In the genomic region with DNA sequence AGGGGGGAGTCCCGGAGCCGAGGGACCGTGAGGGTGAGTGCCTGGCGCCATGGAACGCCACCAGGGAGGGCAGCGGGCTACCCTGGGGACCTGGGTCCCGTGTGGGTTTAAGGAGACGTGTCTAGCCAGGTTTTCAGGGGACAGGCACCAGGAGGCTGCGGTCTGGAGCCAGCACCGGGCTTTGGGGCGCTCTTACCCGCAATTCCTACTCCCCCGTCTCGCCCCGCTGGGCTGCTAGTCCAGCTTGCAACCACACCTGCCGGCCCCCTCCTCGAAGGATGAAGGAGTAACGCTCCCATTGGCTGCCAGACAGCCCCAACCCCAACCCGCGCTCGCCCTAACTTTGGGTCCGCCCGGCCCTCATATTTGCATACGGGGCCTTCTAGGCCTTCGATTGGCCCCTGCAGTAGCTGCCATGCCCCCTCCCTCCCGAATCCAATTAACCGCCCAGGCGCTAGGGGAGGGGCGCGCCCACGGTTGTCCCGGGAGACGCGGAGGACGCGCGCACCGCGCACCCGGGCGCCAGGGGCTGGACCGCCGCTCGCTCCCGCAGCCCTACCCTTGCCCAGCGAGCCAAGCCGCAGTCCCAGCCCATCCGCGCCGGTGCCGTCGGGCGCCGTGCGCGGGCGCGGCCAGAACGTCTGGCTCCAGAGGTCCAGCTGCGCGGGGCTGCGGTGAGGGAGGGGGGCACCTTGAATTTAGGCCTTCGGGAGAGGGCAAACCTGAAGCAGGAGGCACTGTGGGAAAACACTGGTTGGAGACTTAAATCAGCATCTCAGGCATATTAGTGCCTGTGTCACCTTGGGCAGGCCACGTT, we compare ENCODE assay signal across 8 cellular contexts. TPM values are rescaled to one million over a fixed set of nuclear protein-coding genes. Genes with fewer than 3 reads are reported as not detected.
A peak's percentile ranks its signal among the peaks of the same experiment; 100 is the strongest.
DNase-seq lines count a peak whose midpoint lies in the region; ATAC-seq and TF ChIP-seq lines count a peak whose summit lies in the region.

Gene TTLL6 (minus strand): TSS at position 456 of the 817 bp plus-strand sequence. CDS start 157 bp downstream, at position 299.

- peak; percentile 97 for DNase-seq in A673 (ENCODE audit: low spot score)
- peak; percentile 56 for DNase-seq in IMR-90
- peak; percentile 98 for DNase-seq in PC-3
- peak; percentile 77 to 83 for DNase-seq in activated T-cell treated with anti-CD3 and anti-CD28 coated beads, Interleukin-2, amount 50 U/mL, for 72 hours
- peak; percentile 66 to 81 for DNase-seq in fibroblast of lung (ENCODE audit: low read depth in 2 of 2)
- DNase-seq in naive thymus-derived CD4-positive, alpha-beta T cell, result peak; percentile 54 to 90 (median 80)
- peak; percentile 34 to 72 for DNase-seq in stimulated activated effector memory CD8-positive, alpha-beta T cell treated with anti-CD3 and anti-CD28 coated beads, Interleukin-12 subunit alpha, Interleukin-12 subunit beta, amount 100 ng/mL, for 72 hours (ENCODE audit: low spot score in 2 of 2)

- no peak for TF ChIP-seq POLR2A in IMR-90 (IDR thresholded peaks at IDR 0.05; ENCODE audit: low read depth, low read length)

- H3K27me3 Mint-ChIP-seq in activated T-cell treated with anti-CD3 and anti-CD28 coated beads, Interleukin-2, amount 50 U/mL, for 72 hours (ENCODE audit: low read depth), result peaks cover 55% of the 10 kb centered on the region
- peaks cover 0 to 79% (median 17%) of the 10 kb centered on the region in 5 donors for H3K27me3 Mint-ChIP-seq in naive thymus-derived CD4-positive, alpha-beta T cell

- 5% methylated on average over 23 of the region's 64 CpGs; no CpG with 5 or more reads in 1 of the 2 experiments for WGBS in IMR-90 (ENCODE audit: extremely low coverage in 2 of 2, insufficient read length in 1 of 2), 2 experiments

- H2BK15ac ChIP-seq in IMR-90 (ENCODE audit: low read depth, low read length), result no peak within 1 kb of the TSS

- no peaks in the 10 kb centered on the region for H3F3A ChIP-seq in PC-3 (ENCODE audit: low read length, unreplicated experiment)

- no peak within 1 kb of the TSS for H2BK120ac ChIP-seq in IMR-90 (ENCODE audit: low read depth, low read length)

- peak within 1 kb of the TSS; percentile 12 for H3K27ac Mint-ChIP-seq in activated T-cell treated with anti-CD3 and anti-CD28 coated beads, Interleukin-2, amount 50 U/mL, for 72 hours
- peak within 1 kb of the TSS in 3 of 9 donors; percentile 3 to 74 (median 14) for H3K27ac Mint-ChIP-seq in naive thymus-derived CD4-positive, alpha-beta T cell
- H3K27ac Mint-ChIP-seq in stimulated activated effector memory CD8-positive, alpha-beta T cell treated with anti-CD3 and anti-CD28 coated beads, Interleukin-12 subunit alpha, Interleukin-12 subunit beta, amount 100 ng/mL, for 72 hours, result no peak within 1 kb of the TSS

- peak within 1 kb of the TSS; percentile 42 for H2AK9ac ChIP-seq in IMR-90 (replicated peaks; ENCODE audit: low read depth, low read length, poor library complexity)

- peak within 1 kb of the TSS; percentile 88; the same call in 1 of the 2 replicates for H3K23ac ChIP-seq in IMR-90 (ENCODE audit: low read depth, low read length)

- TF ChIP-seq RAD21 in IMR-90 (IDR thresholded peaks at IDR 0.05; ENCODE audit: low read length), result no peak

- H3K36me3 Mint-ChIP-seq in activated T-cell treated with anti-CD3 and anti-CD28 coated beads, Interleukin-2, amount 50 U/mL, for 72 hours (ENCODE audit: insufficient read depth in 2 of 2), result no peaks in the 10 kb centered on the region
- no peaks in the 10 kb centered on the region for H3K36me3 Mint-ChIP-seq in naive thymus-derived CD4-positive, alpha-beta T cell
- H3K36me3 Mint-ChIP-seq in stimulated activated effector memory CD8-positive, alpha-beta T cell treated with anti-CD3 and anti-CD28 coated beads, Interleukin-12 subunit alpha, Interleukin-12 subunit beta, amount 100 ng/mL, for 72 hours, result peaks cover 7% of the 10 kb centered on the region

- no peaks in the 10 kb centered on the region for H3K9me2 ChIP-seq in PC-3 (replicated peaks; ENCODE audit: low read length)

- peak within 1 kb of the TSS; percentile 64; the same call in 1 of the 2 replicates for H2AK5ac ChIP-seq in IMR-90 (ENCODE audit: low read depth, low read length)

- H4K20me1 ChIP-seq in IMR-90 (ENCODE audit: insufficient read depth, low read length), result no peaks in the 10 kb centered on the region
- no peaks in the 10 kb centered on the region for H4K20me1 ChIP-seq in PC-3 (ENCODE audit: low read length)
- no peaks in the 10 kb centered on the region for H4K20me1 ChIP-seq in fibroblast of lung (ENCODE audit: control insufficient read depth, extremely low read depth, insufficient read depth, low read length)

- H3K4me1 ChIP-seq in A673 (ENCODE audit: insufficient read depth, low read length, poor library complexity, severe bottlenecking) (peaks cover 13% of the 10 kb centered on the region), IMR-90 (ENCODE audit: control insufficient read depth, insufficient read depth, low read length) (0 out of 2 replicates have a peak, but pooled peaks cover 2% of the 10 kb centered on the region), PC-3 (ENCODE audit: insufficient read depth, low read length) (peaks cover 12% of the 10 kb centered on the region), fibroblast of lung (ENCODE audit: control insufficient read depth, extremely low read depth, insufficient read depth, low read length) (no peaks in the 10 kb centered on the region)
- H3K4me1 ChIP-seq in naive thymus-derived CD4-positive, alpha-beta T cell (ENCODE audit: control insufficient read depth in 2 of 2, insufficient read depth in 2 of 2, low read length in 2 of 2), result peaks cover 0 to 13% of the 10 kb centered on the region in 2 donors

- no peaks in the 10 kb centered on the region for H3K9me3 ChIP-seq in A673 (ENCODE audit: low read depth, low read length, poor library complexity, severe bottlenecking)
- no peaks in the 10 kb centered on the region for H3K9me3 ChIP-seq in IMR-90 (ENCODE audit: control insufficient read depth, insufficient read depth, low read length)
- H3K9me3 ChIP-seq in PC-3 (ENCODE audit: low read length), result no peaks in the 10 kb centered on the region
- H3K9me3 ChIP-seq in fibroblast of lung (ENCODE audit: control insufficient read depth, insufficient read depth, low read depth, low read length), result no peaks in the 10 kb centered on the region
- H3K9me3 ChIP-seq in naive thymus-derived CD4-positive, alpha-beta T cell (ENCODE audit: control insufficient read depth in 2 of 3, low read length in 3 of 3), result no peaks in the 10 kb centered on the region

- no peak within 1 kb of the TSS for H3K18ac ChIP-seq in IMR-90 (ENCODE audit: low read depth, low read length)

- H4K5ac ChIP-seq in IMR-90 (ENCODE audit: low read depth, low read length), result no peak within 1 kb of the TSS

- H3K27ac ChIP-seq in A673 (ENCODE audit: low read depth, low read length, poor library complexity, severe bottlenecking) (no peak within 1 kb of the TSS), IMR-90 (ENCODE audit: insufficient read depth, low read length) (no peak within 1 kb of the TSS), PC-3 (ENCODE audit: low read length) (no peak within 1 kb of the TSS), fibroblast of lung (ENCODE audit: insufficient read depth, low read length) (no peak within 1 kb of the TSS)
- H3K27ac ChIP-seq in naive thymus-derived CD4-positive, alpha-beta T cell (ENCODE audit: low read depth, low read length), result no peak within 1 kb of the TSS

- POLR2A ChIA-PET in A673 (lab: Charles Lee; ENCODE audit: low non-redundant PET), result interaction anchor here (0.6 kb wide), 2 partner anchors 8 to 21 kb away, joined by 4 to 9 read pairs; no protein-coding TSS in a partner anchor
- POLR2A ChIA-PET in IMR-90 (lab: Charles Lee; ENCODE audit: unreplicated experiment), result no interaction called here
- POLR2A ChIA-PET in PC-3 (lab: Charles Lee; ENCODE audit: unreplicated experiment), result interaction anchor here (0.6 kb wide), 3 partner anchors 43 to 89 kb away, joined by 5 to 17 read pairs (median 5); partner anchors contain the start of genes ATP5MC1 and HOXB13
- POLR2A ChIA-PET in naive thymus-derived CD4-positive, alpha-beta T cell (lab: Charles Lee), result interaction anchor here (1.0 to 1.6 kb wide), 3 partner anchors 24 to 33 kb away, joined by 3 read pairs; no protein-coding TSS in a partner anchor

- H4K8ac ChIP-seq in IMR-90 (ENCODE audit: low read depth in 2 of 2, low read length in 2 of 2), result no peak within 1 kb of the TSS

- H2BK5ac ChIP-seq in IMR-90 (ENCODE audit: low read depth, low read length, poor library complexity, severe bottlenecking), result no peak within 1 kb of the TSS

- H3K56ac ChIP-seq in IMR-90 (ENCODE audit: extremely low read depth, insufficient read depth, low read length), result no peak within 1 kb of the TSS

- peaks cover 17% of the 10 kb centered on the region for H3K4me1 Mint-ChIP-seq in activated T-cell treated with anti-CD3 and anti-CD28 coated beads, Interleukin-2, amount 50 U/mL, for 72 hours (ENCODE audit: low read depth)
- H3K4me1 Mint-ChIP-seq in naive thymus-derived CD4-positive, alpha-beta T cell, result peaks cover 9 to 24% (median 15%) of the 10 kb centered on the region in 7 donors
- peaks cover 10% of the 10 kb centered on the region for H3K4me1 Mint-ChIP-seq in stimulated activated effector memory CD8-positive, alpha-beta T cell treated with anti-CD3 and anti-CD28 coated beads, Interleukin-12 subunit alpha, Interleukin-12 subunit beta, amount 100 ng/mL, for 72 hours

- no peaks in the 10 kb centered on the region for H3K79me1 ChIP-seq in IMR-90 (ENCODE audit: low read depth in 1 of 2, low read length in 2 of 2)

- no TSS peak for BruUV-seq in A673 (replicated peaks; lab: Mats Ljungman, UMichigan)
- BruUV-seq in IMR-90 (replicated peaks; lab: Mats Ljungman, UMichigan), result no TSS peak
- BruUV-seq in PC-3 (replicated peaks; lab: Mats Ljungman, UMichigan), result no TSS peak

- H3K4me2 ChIP-seq in IMR-90 (ENCODE audit: low read depth, low read length) (peak within 1 kb of the TSS; percentile 75), PC-3 (ENCODE audit: low read length) (peak within 1 kb of the TSS; percentile 87), fibroblast of lung (ENCODE audit: extremely low read depth, insufficient read depth, low read length) (peak within 1 kb of the TSS; percentile 62)

- H3K36me3 ChIP-seq in A673 (ENCODE audit: insufficient read depth, low read length, poor library complexity, severe bottlenecking) (no peaks in the 10 kb centered on the region), IMR-90 (ENCODE audit: control insufficient read depth, insufficient read depth, low read length) (no peaks in the 10 kb centered on the region), PC-3 (ENCODE audit: low read depth, low read length) (no peaks in the 10 kb centered on the region), fibroblast of lung (ENCODE audit: control insufficient read depth, insufficient read depth, low read length) (no peaks in the 10 kb centered on the region)
- H3K36me3 ChIP-seq in naive thymus-derived CD4-positive, alpha-beta T cell (ENCODE audit: control insufficient read depth in 2 of 3, insufficient read depth in 3 of 3, low read length in 3 of 3), result no peaks in the 10 kb centered on the region

- H3K4ac ChIP-seq in IMR-90 (ENCODE audit: low read depth, low read length), result no peak within 1 kb of the TSS

- no peak within 1 kb of the TSS for H3K14ac ChIP-seq in IMR-90 (replicated peaks; ENCODE audit: low read depth, low read length)

- intact Hi-C loops in A673 (cut with micrococcal nuclease; ENCODE audit: unreplicated experiment), result loop anchor here (10.0 kb wide), 1 partner anchor 218 kb away; no protein-coding TSS in a partner anchor
- intact Hi-C loops in IMR-90 (cut with micrococcal nuclease), result no loop called here
- intact Hi-C loops in PC-3 (cut with micrococcal nuclease), result no loop called here
- intact Hi-C loops in naive thymus-derived CD4-positive, alpha-beta T cell (cut with micrococcal nuclease), result loop anchor here (1.0 to 2.0 kb wide), 4 partner anchors 14 to 24 kb away; partner anchors contain the start of gene CALCOCO2 (in 2 of the 2)

- H3K9ac ChIP-seq in IMR-90 (ENCODE audit: low read depth, low read length) (no peak within 1 kb of the TSS), PC-3 (ENCODE audit: low read length) (peak within 1 kb of the TSS; percentile 13; the same call in 1 of the 2 replicates), fibroblast of lung (ENCODE audit: insufficient read depth, low read length) (no peak within 1 kb of the TSS)

- H3K4me3 ChIP-seq in A673 (ENCODE audit: low read depth, low read length, poor library complexity, severe bottlenecking) (peak within 1 kb of the TSS; percentile 48), IMR-90 (ENCODE audit: insufficient read depth, low read depth, low read length) (peak within 1 kb of the TSS; percentile 41), PC-3 (ENCODE audit: low read length) (peak within 1 kb of the TSS; percentile 65), fibroblast of lung (replicated peaks in 1 of 4; ENCODE audit: control extremely low read depth in 1 of 4, insufficient read depth in 1 of 4, low read depth in 3 of 4, low read length in 4 of 4) (peak within 1 kb of the TSS; percentile 12 to 62 (median 38))
- H3K4me3 ChIP-seq in naive thymus-derived CD4-positive, alpha-beta T cell (ENCODE audit: low read length), result peak within 1 kb of the TSS; percentile 60

- H2AFZ ChIP-seq in IMR-90 (replicated peaks; ENCODE audit: low read length, poor library complexity), result peak within 1 kb of the TSS; percentile 90
- H2AFZ ChIP-seq in PC-3 (ENCODE audit: low read length), result peak within 1 kb of the TSS; percentile 89
- H2AFZ ChIP-seq in fibroblast of lung (ENCODE audit: low read length), result no peak within 1 kb of the TSS

- TF ChIP-seq CTCF in A673 (conservative IDR thresholded peaks at IDR 0.05; ENCODE audit: low read depth, low read length) (no peak), IMR-90 (conservative IDR thresholded peaks at IDR 0.05; ENCODE audit: low read depth, low read length) (no peak), PC-3 (conservative IDR thresholded peaks at IDR 0.05; ENCODE audit: low read depth, low read length) (no peak), fibroblast of lung (conservative IDR thresholded peaks at IDR 0.05 in 1 of 2, IDR thresholded peaks at IDR 0.05 in 1 of 2; ENCODE audit: low read depth in 1 of 2, low read length in 2 of 2) (no peak)

- in situ Hi-C loops in IMR-90 (cut with MboI; ENCODE audit: low sequenced_read_pairs), result no loop called here

- ATAC-seq in GM19035 (IDR thresholded peaks at IDR 0.05; ENCODE audit: unreplicated experiment) (peak; percentile 89), IMR-90 (ENCODE audit: low read depth) (peak; percentile 99), PC-3 (peak; percentile 96)
- peak; percentile 95 to 96 for ATAC-seq in activated T-cell treated with anti-CD3 and anti-CD28 coated beads, Interleukin-2, amount 50 U/mL, for 72 hours (replicated peaks in 1 of 2)
- ATAC-seq in naive thymus-derived CD4-positive, alpha-beta T cell, result peak; percentile 98
- ATAC-seq in stimulated activated effector memory CD8-positive, alpha-beta T cell treated with anti-CD3 and anti-CD28 coated beads, Interleukin-12 subunit alpha, Interleukin-12 subunit beta, amount 100 ng/mL, for 72 hours, result peak; percentile 91

- H3K4me3 Mint-ChIP-seq in activated T-cell treated with anti-CD3 and anti-CD28 coated beads, Interleukin-2, amount 50 U/mL, for 72 hours, result peak within 1 kb of the TSS; percentile 70 to 76
- H3K4me3 Mint-ChIP-seq in naive thymus-derived CD4-positive, alpha-beta T cell, result peak within 1 kb of the TSS; percentile 77 to 89 (median 85)
- peak within 1 kb of the TSS; percentile 64 for H3K4me3 Mint-ChIP-seq in stimulated activated effector memory CD8-positive, alpha-beta T cell treated with anti-CD3 and anti-CD28 coated beads, Interleukin-12 subunit alpha, Interleukin-12 subunit beta, amount 100 ng/mL, for 72 hours

- H3K27me3 ChIP-seq in A673 (replicated peaks; ENCODE audit: insufficient read depth, low read depth, low read length, poor library complexity) (no peaks in the 10 kb centered on the region), IMR-90 (ENCODE audit: control insufficient read depth, insufficient read depth, low read length) (peaks cover 31% of the 10 kb centered on the region), PC-3 (ENCODE audit: low read length) (no peaks in the 10 kb centered on the region), fibroblast of lung (ENCODE audit: control insufficient read depth, insufficient read depth, low read length) (peaks cover 20% of the 10 kb centered on the region)
- H3K27me3 ChIP-seq in naive thymus-derived CD4-positive, alpha-beta T cell (ENCODE audit: control insufficient read depth in 2 of 2, insufficient read depth in 2 of 2, low read length in 2 of 2), result no peaks in the 10 kb centered on the region

- dilution Hi-C loops in IMR-90 (cut with HindIII; ENCODE audit: low sequenced_read_pairs, unreplicated experiment), result no loop called here

- 0 out of 2 replicates have a peak, but pooled peaks cover 4% of the 10 kb centered on the region for H3K9me1 ChIP-seq in IMR-90 (ENCODE audit: insufficient read depth, low read length)

- CTCF ChIA-PET in A673 (lab: Charles Lee), result interaction anchor here (0.6 to 5.4 kb wide), 4 partner anchors 12 to 93 kb away, joined by 3 to 82 read pairs (median 4); no protein-coding TSS in a partner anchor
- CTCF ChIA-PET in IMR-90 (lab: Yijun Ruan, JAX), result interaction anchor here (7.7 kb wide), 1 partner anchor 62 kb away, joined by 82 read pairs; no protein-coding TSS in a partner anchor
- CTCF ChIA-PET in PC-3 (lab: Charles Lee), result interaction anchor here (0.6 to 2.8 kb wide), 7 partner anchors 18 to 146 kb away, joined by 3 to 26 read pairs (median 4); no protein-coding TSS in a partner anchor
- CTCF ChIA-PET in naive thymus-derived CD4-positive, alpha-beta T cell (lab: Charles Lee), result interaction anchor here (0.6 to 9.4 kb wide), 6 partner anchors 12 to 69 kb away, joined by 3 to 112 read pairs (median 5); no protein-coding TSS in a partner anchor

- H4K91ac ChIP-seq in IMR-90 (ENCODE audit: insufficient read depth, low read depth, low read length), result no peak within 1 kb of the TSS

- H3K9me3 Mint-ChIP-seq in activated T-cell treated with anti-CD3 and anti-CD28 coated beads, Interleukin-2, amount 50 U/mL, for 72 hours, result no peaks in the 10 kb centered on the region
- H3K9me3 Mint-ChIP-seq in naive thymus-derived CD4-positive, alpha-beta T cell, result no peaks in the 10 kb centered on the region
- H3K9me3 Mint-ChIP-seq in stimulated activated effector memory CD8-positive, alpha-beta T cell treated with anti-CD3 and anti-CD28 coated beads, Interleukin-12 subunit alpha, Interleukin-12 subunit beta, amount 100 ng/mL, for 72 hours, result no peaks in the 10 kb centered on the region

- H3K79me2 ChIP-seq in PC-3 (ENCODE audit: low read length) (no peaks in the 10 kb centered on the region), fibroblast of lung (ENCODE audit: control insufficient read depth, insufficient read depth, low read length) (no peaks in the 10 kb centered on the region)

- H2BK20ac ChIP-seq in IMR-90 (ENCODE audit: low read depth, low read length), result no peak within 1 kb of the TSS

RNA-seq across cellular contexts. Expression of gene TTLL6, which starts in this region (rescaled TPM):
- total RNA-seq in A673 (2021), result 2.1 and 2.3 TPM in 2 replicates
- not detected in 2 replicates for total RNA-seq in IMR-90 (2012; rRNA removed)
- polyA plus RNA-seq in IMR-90 (2012; rRNA removed), result not detected in 2 replicates
- not detected in 2 replicates for polyA plus RNA-seq in IMR-90 (2012; cell fraction: cytosol; rRNA removed)
- 0.07 and 0.21 TPM in 2 replicates for polyA plus RNA-seq in IMR-90 (2012; cell fraction: nucleus; rRNA removed; ENCODE audit: low replicate concordance)
- 0.29 and 0.40 TPM in 2 replicates for total RNA-seq in PC-3 (2014; rRNA removed)
- total RNA-seq in activated T-cell treated with anti-CD3 and anti-CD28 coated beads, Interleukin-2, amount 50 U/mL, for 72 hours, result not detected
- under 0.01 and 0.17 TPM in 2 replicates for total RNA-seq in fibroblast of lung
- polyA plus RNA-seq in fibroblast of lung, result not detected in 2 replicates
- polyA plus RNA-seq in fibroblast of lung (2012), result 0.23 TPM in 1 of 2 replicates, not detected in the other
- polyA minus RNA-seq in fibroblast of lung (ENCODE audit: low replicate concordance), result not detected in 2 replicates
- total RNA-seq in naive thymus-derived CD4-positive, alpha-beta T cell, result not detected
- polyA plus RNA-seq in naive thymus-derived CD4-positive, alpha-beta T cell, result not detected

Comparison
In these comparisons a context has a peak if more than half of its experiments do, and no peak if none do; other contexts are left out.
1. Peak in DNase-seq, ATAC-seq, H3K4me3 ChIP-seq and H3K4me2 ChIP-seq in IMR-90; RNA of the gene not detected or under 1 TPM.
2. Peak in DNase-seq, ATAC-seq, H3K4me3 ChIP-seq, H3K9ac ChIP-seq and H3K4me2 ChIP-seq in PC-3; RNA of the gene not detected or under 1 TPM.
3. Peak in DNase-seq and ATAC-seq in activated T-cell treated with anti-CD3 and anti-CD28 coated beads, Interleukin-2, amount 50 U/mL, for 72 hours; RNA of the gene not detected or under 1 TPM.
4. Peak in DNase-seq, H3K4me3 ChIP-seq and H3K4me2 ChIP-seq in fibroblast of lung; RNA of the gene not detected or under 1 TPM.
5. Peak in DNase-seq, ATAC-seq and H3K4me3 ChIP-seq in naive thymus-derived CD4-positive, alpha-beta T cell; RNA of the gene not detected or under 1 TPM.
6. intact Hi-C loops: an anchor here in A673 (10.0 kb wide) and naive thymus-derived CD4-positive, alpha-beta T cell (1.0 to 2.0 kb wide); none called in IMR-90 and PC-3.